ENCODE assay signal across 6 cellular contexts in genomic region chr16:30076276-30076791, GRCh38. TPM values are rescaled to one million over a fixed set of nuclear protein-coding genes. Genes with fewer than 3 reads are reported as not detected.
DNase-seq lines count a peak whose midpoint lies in the region; ATAC-seq and TF ChIP-seq lines count a peak whose summit lies in the region.

No MANE protein-coding gene starts in this region.

- peaks cover 5% of the 10 kb centered on the region for H4K20me1 ChIP-seq in OCI-LY7 (ENCODE audit: insufficient read depth, low read length)

- DNase-seq in OCI-LY7 (ENCODE audit: low spot score) (no peak), left cardiac atrium (no peak), type B pancreatic cell (ENCODE audit: extremely low spot score, unreplicated experiment) (no peak), NCI-H2196 (lab: John Stamatoyannopoulos, UW; ENCODE audit: unreplicated experiment) (no peak)

- no TSS peak for BruUV-seq in OCI-LY7 (replicated peaks; lab: Mats Ljungman, UMichigan)

- peaks cover 15% of the 10 kb centered on the region for H3K36me3 Mint-ChIP-seq in type B pancreatic cell

- CTCF ChIA-PET in OCI-LY7 (lab: Charles Lee; ENCODE audit: unreplicated experiment), result no interaction called here

- H3K27me3 Mint-ChIP-seq in type B pancreatic cell, result no peaks in the 10 kb centered on the region

- TF ChIP-seq CTCF in OCI-LY7 (conservative IDR thresholded peaks at IDR 0.05; ENCODE audit: low read length), result no peak
- no peak for TF ChIP-seq CTCF in type B pancreatic cell (conservative IDR thresholded peaks at IDR 0.05)

- POLR2A ChIA-PET in OCI-LY7 (lab: Charles Lee), result interaction anchor here (0.7 to 1.5 kb wide), 4 partner anchors 10 to 80 kb away, joined by 3 to 5 read pairs (median 4); partner anchors contain the start of genes INO80E and TBX6

- peak overlapping the region; percentile 51 for H3K27ac ChIP-seq in OCI-LY7 (ENCODE audit: low read depth, low read length, poor library complexity, severe bottlenecking)

- peaks cover 78% of the 10 kb centered on the region for H3K36me3 ChIP-seq in OCI-LY7 (ENCODE audit: insufficient read depth, low read length)

- H3K79me2 ChIP-seq in OCI-LY7 (ENCODE audit: insufficient read depth, low read depth, low read length), result peaks cover 37% of the 10 kb centered on the region

- H3K4me1 ChIP-seq in OCI-LY7 (ENCODE audit: insufficient read depth, low read length, poor library complexity, severe bottlenecking), result peaks cover 26% of the 10 kb centered on the region

- peak overlapping the region; percentile 97 for H3K4me3 Mint-ChIP-seq in type B pancreatic cell

- peak overlapping the region; percentile 96 for H3K27ac Mint-ChIP-seq in type B pancreatic cell

- intact Hi-C loops in OCI-LY7 (cut with micrococcal nuclease; ENCODE audit: unreplicated experiment), result no loop called here
- intact Hi-C loops in left cardiac atrium (cut with DNase I), result no loop called here

- H3K9me3 ChIP-seq in OCI-LY7 (ENCODE audit: low read length), result no peaks in the 10 kb centered on the region

- H3K4me3 ChIP-seq in OCI-LY7 (ENCODE audit: low read depth, low read length, poor library complexity, severe bottlenecking), result peak overlapping the region; percentile 98

- peak overlapping the region; percentile 0; the same call in 1 of the 2 replicates for H2AFZ ChIP-seq in OCI-LY7 (ENCODE audit: low read length)

- H3K4me1 Mint-ChIP-seq in type B pancreatic cell (ENCODE audit: unreplicated experiment), result peaks cover 28% of the 10 kb centered on the region

- peak; percentile 23 for ATAC-seq in GM21528 (IDR thresholded peaks at IDR 0.05; ENCODE audit: low FRiP score, unreplicated experiment)
- peak; percentile 17 to 19 for ATAC-seq in left cardiac atrium
- no peak for ATAC-seq in GM21360 (IDR thresholded peaks at IDR 0.05; ENCODE audit: unreplicated experiment)

- H3K4me2 ChIP-seq in OCI-LY7 (ENCODE audit: low read length), result peak overlapping the region; percentile 99

- H3K9me2 ChIP-seq in OCI-LY7 (ENCODE audit: insufficient read depth, low read length), result no peaks in the 10 kb centered on the region

- H3K9me3 Mint-ChIP-seq in type B pancreatic cell, result no peaks in the 10 kb centered on the region

RNA-seq across cellular contexts. Expression of gene PPP4C, which starts 0.5 kb away (rescaled TPM):
- total RNA-seq in OCI-LY7 (2014; rRNA removed; shearing (Covaris generic)), result 137 and 144 TPM in 2 replicates
- total RNA-seq in OCI-LY7 (2022) (124 and 130 TPM in 2 replicates), left cardiac atrium (10 to 100 TPM; 34.2 to 41.1 TPM), type B pancreatic cell (ENCODE audit: low replicate concordance) (128 and 155 TPM in 2 replicates)

RNA-seq across cellular contexts. Expression of gene ALDOA, which starts 10.8 kb away (rescaled TPM):
- 646 and 809 TPM in 2 replicates for total RNA-seq in OCI-LY7 (2014; rRNA removed; shearing (Covaris generic))
- total RNA-seq in OCI-LY7 (2022), result 811 and 1,029 TPM in 2 replicates
- 1,000 to 10,000 TPM; 2,548 to 2,783 TPM for total RNA-seq in left cardiac atrium
- 620 and 1,017 TPM in 2 replicates for total RNA-seq in type B pancreatic cell (ENCODE audit: low replicate concordance)

RNA-seq across cellular contexts. Expression of gene TBX6, which starts 15.4 kb away (rescaled TPM):
- total RNA-seq in OCI-LY7 (2014; rRNA removed; shearing (Covaris generic)), result 0.77 and 1.4 TPM in 2 replicates
- total RNA-seq in OCI-LY7 (2022), result 3.7 and 4.5 TPM in 2 replicates
- total RNA-seq in left cardiac atrium, result under 1 TPM; 0.55 to 0.80 TPM
- total RNA-seq in type B pancreatic cell (ENCODE audit: low replicate concordance), result 1.6 TPM in 2 replicates

RNA-seq across cellular contexts. Expression of gene YPEL3, which starts 19.7 kb away (rescaled TPM):
- total RNA-seq in OCI-LY7 (2014; rRNA removed; shearing (Covaris generic)), result 17.5 and 18.6 TPM in 2 replicates
- total RNA-seq in OCI-LY7 (2022) (34.5 and 50.6 TPM in 2 replicates), left cardiac atrium (10 to 100 TPM; 39.5 to 54.1 TPM), type B pancreatic cell (ENCODE audit: low replicate concordance) (37.9 and 61.9 TPM in 2 replicates)

RNA-seq across cellular contexts. Expression of gene GDPD3, which starts 37.0 kb away (rescaled TPM):
- 1.8 and 2.0 TPM in 2 replicates for total RNA-seq in OCI-LY7 (2014; rRNA removed; shearing (Covaris generic))
- total RNA-seq in OCI-LY7 (2022), result 5.0 and 5.2 TPM in 2 replicates
- 1 to 10 TPM; 2.6 to 3.4 TPM for total RNA-seq in left cardiac atrium
- total RNA-seq in type B pancreatic cell (ENCODE audit: low replicate concordance), result 19.7 and 23.2 TPM in 2 replicates
